Comparison of ENCODE assay signal across 1 cellular context in the genomic region with DNA sequence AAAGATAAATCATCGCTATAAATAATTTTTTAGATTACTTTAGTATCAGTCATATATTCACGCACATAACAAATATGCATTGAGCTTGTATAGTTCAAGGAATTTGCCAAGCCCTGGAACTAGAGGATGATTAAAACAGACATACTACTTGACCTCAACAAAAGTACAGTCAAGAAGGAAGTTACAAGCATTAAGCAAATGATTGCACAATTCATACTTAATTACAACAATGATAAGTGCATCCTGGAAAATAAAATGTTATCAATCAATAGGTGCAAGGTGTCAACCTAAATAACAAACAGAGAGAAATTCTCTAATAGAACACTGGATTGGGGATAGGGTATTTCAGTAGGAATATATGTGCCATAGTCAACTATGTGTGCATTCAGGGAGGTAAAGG.
TF ChIP-seq lines count a peak whose summit lies in the region.

No MANE protein-coding gene starts in this region.

TF ChIP-seq in IMR-90, 13 proteins besides CTCF, POLR2A, EP300 and RAD21:
- TF ChIP-seq CHD1 (IDR thresholded peaks at IDR 0.05; ENCODE audit: low read depth, low read length) (no peak), MXI1 (IDR thresholded peaks at IDR 0.05; ENCODE audit: borderline replicate concordance, low read depth, low read length) (no peak), CEBPB (IDR thresholded peaks at IDR 0.05; ENCODE audit: low read depth, low read length) (peak; percentile 51), RFX5 (IDR thresholded peaks at IDR 0.05; ENCODE audit: low read depth, low read length) (no peak), FOS (IDR thresholded peaks at IDR 0.05; ENCODE audit: low read depth, low read length) (no peak)
